ENCODE assay signal across 14 cellular contexts in the genomic region with DNA sequence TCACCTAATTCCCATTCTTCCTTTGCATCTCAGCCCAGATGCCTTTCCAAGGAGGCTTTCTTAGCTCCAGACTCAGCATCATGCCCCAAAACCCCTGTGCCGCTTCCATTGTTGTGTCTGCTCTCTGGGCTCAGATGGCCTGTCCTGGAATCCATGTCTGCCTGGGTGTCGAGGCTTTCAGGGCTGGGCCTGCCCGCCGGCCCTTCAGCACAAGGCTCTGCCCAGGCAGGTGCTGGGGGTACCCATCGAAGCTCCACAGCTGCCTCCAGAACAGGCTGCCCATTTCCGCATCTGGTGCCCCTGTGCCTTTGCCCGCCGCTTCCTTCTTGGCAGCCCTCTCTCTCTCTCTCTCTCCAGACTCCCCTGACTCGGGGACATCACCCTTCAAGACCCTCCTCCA. TPM values are rescaled to one million over a fixed set of nuclear protein-coding genes. Genes with fewer than 3 reads are reported as not detected.
DNase-seq lines count a peak whose midpoint lies in the region; ATAC-seq, FAIRE-seq and TF ChIP-seq lines count a peak whose summit lies in the region.
"Had no signal": no experiment of that assay in that cellular context is flagged by ENCODE, and none has a peak within 500 bp of the region (broad histone marks: within the 10 kb centered on the region; RNA-seq: fewer than 3 reads in every experiment).

No MANE protein-coding gene starts in this region.

- H3K4me1 Mint-ChIP-seq in activated naive CD8-positive, alpha-beta T cell treated with anti-CD3 and anti-CD28 coated beads, Interleukin-2, amount 10 ng/mL, durations not matched to agents 7 days and 5 days = peaks cover 25% of the 10 kb centered on the region

- DNase-seq in cardiac muscle cell (ENCODE audit: low read depth in 1 of 2, low spot score in 1 of 2) (no peak), left ventricle myocardium superior (no peak), KBM-7 (no peak), D721Med (ENCODE audit: insufficient read length, low spot score) (no peak)
- DNase-seq in activated naive CD8-positive, alpha-beta T cell treated with anti-CD3 and anti-CD28 coated beads, Interleukin-2, amount 10 ng/mL, durations not matched to agents 7 days and 5 days = no peak
- DNase-seq: Caco-2; NCI-H446; stimulated activated CD4-positive, alpha-beta T cell treated with anti-CD3 and anti-CD28 coated beads, Interleukin-4, amount 100 ng/mL, for 1 hour had no signal

- peaks cover 37% of the 10 kb centered on the region for H3K27me3 ChIP-seq in cardiac muscle cell

- no peaks in the 10 kb centered on the region for H3K9me3 ChIP-seq in cardiac muscle cell (ENCODE audit: low read depth)
- H3K9me3 ChIP-seq in mesodermal cell (ENCODE audit: control insufficient read depth, low read length) = no peaks in the 10 kb centered on the region
- H3K9me3 ChIP-seq: Caco-2 had no signal

- H3K4me1 ChIP-seq in cardiac muscle cell (ENCODE audit: low read depth) = peaks cover 3% of the 10 kb centered on the region
- H3K4me1 ChIP-seq in mesodermal cell (ENCODE audit: control insufficient read depth, insufficient read depth, low read length, poor library complexity, severe bottlenecking) = peaks cover 7% of the 10 kb centered on the region
- H3K4me1 ChIP-seq: Caco-2 had no signal

- no peak overlapping the region for H3K27ac Mint-ChIP-seq in activated naive CD8-positive, alpha-beta T cell treated with anti-CD3 and anti-CD28 coated beads, Interleukin-2, amount 10 ng/mL, durations not matched to agents 7 days and 5 days

- in situ Hi-C loops in KBM-7 (cut with MboI; ENCODE audit: low pct_unique_long_range_greater_than_20kb, low sequenced_read_pairs) = no loop called here

- WGBS in mesodermal cell (ENCODE audit: insufficient coverage in 2 of 2), 2 experiments = 42 to 43% methylated on average over 9 of the region's 9 CpGs

- H3K4me3 ChIP-seq in cardiac muscle cell (peak overlapping the region; percentile 77), mesodermal cell (ENCODE audit: extremely low read depth, insufficient read depth, low read length, poor library complexity, severe bottlenecking) (peak overlapping the region; percentile 71)

- peaks cover 6% of the 10 kb centered on the region for H3K36me3 ChIP-seq in cardiac muscle cell
- peaks cover 43% of the 10 kb centered on the region for H3K36me3 ChIP-seq in mesodermal cell (ENCODE audit: control insufficient read depth, insufficient read depth, low read length)

- H3K27me3 Mint-ChIP-seq in activated naive CD8-positive, alpha-beta T cell treated with anti-CD3 and anti-CD28 coated beads, Interleukin-2, amount 10 ng/mL, durations not matched to agents 7 days and 5 days = peaks cover 51% of the 10 kb centered on the region

- H3K36me3 Mint-ChIP-seq in activated naive CD8-positive, alpha-beta T cell treated with anti-CD3 and anti-CD28 coated beads, Interleukin-2, amount 10 ng/mL, durations not matched to agents 7 days and 5 days = no peaks in the 10 kb centered on the region

- peak overlapping the region; percentile 82 for H3K4me3 Mint-ChIP-seq in activated naive CD8-positive, alpha-beta T cell treated with anti-CD3 and anti-CD28 coated beads, Interleukin-2, amount 10 ng/mL, durations not matched to agents 7 days and 5 days

- no peak overlapping the region for H3K27ac ChIP-seq in cardiac muscle cell
- peak overlapping the region; percentile 51 for H3K27ac ChIP-seq in mesodermal cell (ENCODE audit: low read depth, low read length, severe bottlenecking)

- POLR2A ChIA-PET in activated naive CD8-positive, alpha-beta T cell treated with anti-CD3 and anti-CD28 coated beads, Interleukin-2, amount 10 ng/mL, durations not matched to agents 7 days and 5 days (lab: Charles Lee) = no interaction called here

- ATAC-seq in left ventricle myocardium superior = no peak
- ATAC-seq in activated naive CD8-positive, alpha-beta T cell treated with anti-CD3 and anti-CD28 coated beads, Interleukin-2, amount 10 ng/mL, durations not matched to agents 7 days and 5 days (ENCODE audit: low read depth) = no peak
- ATAC-seq in HG02970 (IDR thresholded peaks at IDR 0.05; ENCODE audit: low FRiP score, unreplicated experiment) = no peak
- no peak for ATAC-seq in HG02588 (IDR thresholded peaks at IDR 0.05; ENCODE audit: unreplicated experiment)

- TF ChIP-seq CTCF in cardiac muscle cell (IDR thresholded peaks at IDR 0.05; ENCODE audit: low read depth, low read length) (no peak), D721Med (IDR thresholded peaks at IDR 0.05; ENCODE audit: insufficient read depth, missing control alignments) (no peak)

- intact Hi-C loops in left ventricle myocardium superior (cut with micrococcal nuclease) = no loop called here

- no peak for FAIRE-seq in D721Med (lab: Jason Lieb, UNC)
- FAIRE-seq: H54 had no signal

- peaks cover 1% of the 10 kb centered on the region for H3K9me3 Mint-ChIP-seq in activated naive CD8-positive, alpha-beta T cell treated with anti-CD3 and anti-CD28 coated beads, Interleukin-2, amount 10 ng/mL, durations not matched to agents 7 days and 5 days
- H3K9me3 Mint-ChIP-seq: activated naive CD4-positive, alpha-beta T cell treated with anti-CD3 and anti-CD28 coated beads, Interleukin-2, amount 50 U/mL, for 72 hours had no signal

RNA-seq across cellular contexts. Expression of a gene that starts 1.2 kb away (rescaled TPM):
- total RNA-seq in cardiac muscle cell (72.1 and 129 TPM in 2 replicates), left ventricle myocardium superior (1.7 TPM)
- 98.5 and 181 TPM in 2 replicates for polyA plus RNA-seq in cardiac muscle cell
- total RNA-seq in activated naive CD8-positive, alpha-beta T cell treated with anti-CD3 and anti-CD28 coated beads, Interleukin-2, amount 10 ng/mL, durations not matched to agents 7 days and 5 days = under 1 TPM; 0.25 to 0.31 TPM
- 144 TPM for polyA plus RNA-seq in mesodermal cell (2013, experiment 1 of 2)
- 111 TPM for polyA plus RNA-seq in mesodermal cell (2013, experiment 2 of 2)
- total RNA-seq: Caco-2 had no signal

RNA-seq across cellular contexts. Expression of a gene that starts 15.5 kb away (rescaled TPM):
- total RNA-seq in cardiac muscle cell (not detected in 2 replicates), left ventricle myocardium superior (not detected)
- polyA plus RNA-seq in cardiac muscle cell = not detected in 2 replicates
- not detected for total RNA-seq in activated naive CD8-positive, alpha-beta T cell treated with anti-CD3 and anti-CD28 coated beads, Interleukin-2, amount 10 ng/mL, durations not matched to agents 7 days and 5 days
- polyA plus RNA-seq in mesodermal cell (2013, experiment 1 of 2) = not detected
- polyA plus RNA-seq in mesodermal cell (2013, experiment 2 of 2) = not detected
- total RNA-seq: activated naive CD4-positive, alpha-beta T cell treated with anti-CD3 and anti-CD28 coated beads, Interleukin-2, amount 50 U/mL, for 72 hours; Caco-2; esophagus mucosa had no signal

RNA-seq across cellular contexts. Expression of a gene that starts 16.9 kb away (rescaled TPM):
- not detected in 2 replicates for total RNA-seq in cardiac muscle cell
- 0.04 TPM in 1 of 2 replicates, not detected in the other for polyA plus RNA-seq in cardiac muscle cell
- not detected for total RNA-seq in left ventricle myocardium superior
- not detected for total RNA-seq in activated naive CD8-positive, alpha-beta T cell treated with anti-CD3 and anti-CD28 coated beads, Interleukin-2, amount 10 ng/mL, durations not matched to agents 7 days and 5 days
- not detected for polyA plus RNA-seq in mesodermal cell (2013, experiment 1 of 2)
- polyA plus RNA-seq in mesodermal cell (2013, experiment 2 of 2) = not detected
- total RNA-seq: activated naive CD4-positive, alpha-beta T cell treated with anti-CD3 and anti-CD28 coated beads, Interleukin-2, amount 50 U/mL, for 72 hours; Caco-2; esophagus mucosa had no signal

RNA-seq across cellular contexts. Expression of a gene that starts 41.2 kb away (rescaled TPM):
- total RNA-seq in cardiac muscle cell (69.2 and 78.0 TPM in 2 replicates), left ventricle myocardium superior (10.2 TPM)
- 45.5 and 50.6 TPM in 2 replicates for polyA plus RNA-seq in cardiac muscle cell
- 10 to 100 TPM; 39.9 to 43.3 TPM for total RNA-seq in activated naive CD8-positive, alpha-beta T cell treated with anti-CD3 and anti-CD28 coated beads, Interleukin-2, amount 10 ng/mL, durations not matched to agents 7 days and 5 days
- polyA plus RNA-seq in mesodermal cell (2013, experiment 1 of 2) = 45.7 TPM
- 36.0 TPM for polyA plus RNA-seq in mesodermal cell (2013, experiment 2 of 2)

RNA-seq across cellular contexts. Expression of a gene that starts 41.3 kb away (rescaled TPM):
- total RNA-seq in cardiac muscle cell (49.1 and 51.5 TPM in 2 replicates), left ventricle myocardium superior (15.8 TPM)
- 44.5 and 60.4 TPM in 2 replicates for polyA plus RNA-seq in cardiac muscle cell
- total RNA-seq in activated naive CD8-positive, alpha-beta T cell treated with anti-CD3 and anti-CD28 coated beads, Interleukin-2, amount 10 ng/mL, durations not matched to agents 7 days and 5 days = 10 to 100 TPM; 54.6 to 56.7 TPM
- polyA plus RNA-seq in mesodermal cell (2013, experiment 1 of 2) = 41.1 TPM
- polyA plus RNA-seq in mesodermal cell (2013, experiment 2 of 2) = 36.7 TPM

Comparison
In these comparisons a context has a peak if more than half of its experiments do, and no peak if none do; other contexts are left out.
1. RNA of a gene that starts 1.2 kb away (total RNA-seq): 72.1 to 129 TPM in cardiac muscle cell; 1.7 TPM in left ventricle myocardium superior (single experiment) and 0.25 to 0.31 TPM in activated naive CD8-positive, alpha-beta T cell treated with anti-CD3 and anti-CD28 coated beads, Interleukin-2, amount 10 ng/mL, durations not matched to agents 7 days and 5 days; every median in the first group is over 10 times any median in the second.